ENCODE assay signal across 1 cellular context in genomic region chr3:143119974-143120715, GRCh38.
TF ChIP-seq lines count a peak whose summit lies in the region.

No MANE protein-coding gene starts in this region.

TF ChIP-seq in K562, 482 proteins besides CTCF, POLR2A, EP300 and RAD21 (continued from another document and continues in another):
- TF ChIP-seq MBD1 (CRISPR knock-in tag; IDR thresholded peaks at IDR 0.05) = no peak
- TF ChIP-seq CTBP1 (IDR thresholded peaks at IDR 0.05; ENCODE audit: borderline replicate concordance) = peak; percentile 26; the same call in 1 of the 2 replicates
- no peak for TF ChIP-seq BRD9 (IDR thresholded peaks at IDR 0.05; ENCODE audit: low read depth, partially characterized antibody)
- no peak for TF ChIP-seq TCFL5 (CRISPR knock-in tag; conservative IDR thresholded peaks at IDR 0.05)
- no peak for TF ChIP-seq REST (CRISPR knock-in tag; IDR thresholded peaks at IDR 0.05; ENCODE audit: low read depth)
- TF ChIP-seq ZBTB9 (CRISPR knock-in tag; IDR thresholded peaks at IDR 0.05) = no peak
- no peak for TF ChIP-seq POLR2AphosphoS2 (IDR thresholded peaks at IDR 0.05; ENCODE audit: low read length)
- TF ChIP-seq POLR2H (tag; IDR thresholded peaks at IDR 0.05; ENCODE audit: low read depth) = no peak
- TF ChIP-seq ZC3H4 (CRISPR knock-in tag; IDR thresholded peaks at IDR 0.05; ENCODE audit: borderline replicate concordance) = peak; percentile 66; the same call in 1 of the 2 replicates
- TF ChIP-seq ZNF77 (CRISPR knock-in tag; IDR thresholded peaks at IDR 0.05) = no peak
- TF ChIP-seq ZNF589 (CRISPR knock-in tag; IDR thresholded peaks at IDR 0.05; ENCODE audit: low read depth) = no peak
- no peak for TF ChIP-seq ARNT (IDR thresholded peaks at IDR 0.05)
- TF ChIP-seq HNRNPLL (IDR thresholded peaks at IDR 0.05; ENCODE audit: low read depth, low read length, poor library complexity, severe bottlenecking) = peak; percentile 47
- no peak for TF ChIP-seq SRSF1 (IDR thresholded peaks at IDR 0.05; ENCODE audit: low read depth, low read length)
- TF ChIP-seq RBM17 (IDR thresholded peaks at IDR 0.05; ENCODE audit: borderline replicate concordance, low read depth, low read length) = no peak
- TF ChIP-seq FOXK1 (CRISPR knock-in tag; IDR thresholded peaks at IDR 0.05; ENCODE audit: borderline replicate concordance) = no peak
- peak; percentile 46; the same call in 1 of the 2 replicates for TF ChIP-seq LCOR (CRISPR knock-in tag; IDR thresholded peaks at IDR 0.05)
- no peak for TF ChIP-seq E2F1 (CRISPR knock-in tag; IDR thresholded peaks at IDR 0.05)
- no peak for TF ChIP-seq PBX2 (CRISPR knock-in tag; IDR thresholded peaks at IDR 0.05; ENCODE audit: low read depth)
- no peak for TF ChIP-seq PBX2 (tag; conservative IDR thresholded peaks at IDR 0.05; ENCODE audit: low read depth)
- no peak for TF ChIP-seq FOXA3 (CRISPR knock-in tag; conservative IDR thresholded peaks at IDR 0.05 in 1 of 2, IDR thresholded peaks at IDR 0.05 in 1 of 2)
- no peak for TF ChIP-seq BCL6 (CRISPR knock-in tag; IDR thresholded peaks at IDR 0.05)
- 0 out of 2 replicates have a peak, but pooled peaks have one; percentile 30 for TF ChIP-seq ETV1 (tag; conservative IDR thresholded peaks at IDR 0.05; ENCODE audit: low read depth)
- TF ChIP-seq HBP1 (CRISPR knock-in tag; IDR thresholded peaks at IDR 0.05) = no peak
- TF ChIP-seq TAL1 (IDR thresholded peaks at IDR 0.05) = no peak
- no peak for TF ChIP-seq EWSR1 (IDR thresholded peaks at IDR 0.05; ENCODE audit: borderline replicate concordance, low read depth, partially characterized antibody)
- TF ChIP-seq GATAD2A (IDR thresholded peaks at IDR 0.05) = no peak
- no peak for TF ChIP-seq POU5F1 (IDR thresholded peaks at IDR 0.05; ENCODE audit: borderline replicate concordance, low read depth, low read length, partially characterized antibody)
- no peak for TF ChIP-seq CREB1 (IDR thresholded peaks at IDR 0.05)
- TF ChIP-seq CREB1 (CRISPR knock-in tag; IDR thresholded peaks at IDR 0.05) = no peak
- TF ChIP-seq AFF4 (CRISPR knock-in tag; IDR thresholded peaks at IDR 0.05) = 0 out of 2 replicates have a peak, but pooled peaks have one; percentile 6
- peak; percentile 20 for TF ChIP-seq KDM5B (IDR thresholded peaks at IDR 0.05; ENCODE audit: insufficient replicate concordance, low read depth, low read length)
- no peak for TF ChIP-seq ZNF695 (CRISPR knock-in tag; IDR thresholded peaks at IDR 0.05)
